9 cellular contexts compared by ENCODE assay signal in the genomic region with DNA sequence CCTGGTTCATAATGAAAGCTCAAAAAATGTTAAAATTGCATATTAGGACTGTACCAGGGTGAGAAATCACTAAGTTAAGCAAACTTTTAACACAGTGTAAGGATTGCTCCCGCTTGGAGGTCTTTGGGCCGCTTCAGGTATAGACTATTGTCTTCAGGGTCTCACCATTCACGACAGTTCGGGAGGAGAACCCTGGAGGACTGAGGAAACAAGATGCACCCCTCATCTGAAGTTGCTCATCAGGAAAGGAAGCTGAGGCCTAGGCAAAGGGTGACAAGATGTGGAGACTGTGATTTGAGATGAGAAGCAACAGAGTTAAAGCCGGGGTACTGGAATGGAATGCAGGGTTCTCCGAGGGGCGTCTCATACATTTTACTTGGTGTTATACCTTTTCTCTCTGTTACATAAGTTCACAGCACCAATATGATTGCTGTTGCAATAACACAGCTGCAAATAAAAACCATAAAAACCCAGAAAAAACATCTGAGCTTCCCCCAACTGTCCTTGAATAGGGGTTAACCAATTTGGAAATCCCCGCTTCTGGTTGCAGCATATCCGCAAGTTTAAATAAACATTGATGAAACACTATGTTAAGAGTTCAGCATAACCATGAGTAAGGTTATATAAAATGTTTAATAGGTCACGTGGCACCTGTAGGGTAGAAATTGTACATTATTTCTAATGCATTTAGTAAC. TPM values are rescaled to one million over a fixed set of nuclear protein-coding genes. Genes with fewer than 3 reads are reported as not detected.
DNase-seq lines count a peak whose midpoint lies in the region; ATAC-seq, FAIRE-seq and TF ChIP-seq lines count a peak whose summit lies in the region.
"Had no signal": no experiment of that assay in that cellular context is flagged by ENCODE, and none has a peak within 500 bp of the region (broad histone marks: within the 10 kb centered on the region; RNA-seq: fewer than 3 reads in every experiment).

No MANE protein-coding gene starts in this region.

- peaks cover 17% of the 10 kb centered on the region for H3K4me1 Mint-ChIP-seq in activated CD4-positive, alpha-beta memory T cell treated with anti-CD3 and anti-CD28 coated beads for 36 hours (ENCODE audit: low read depth)
- peaks cover 26 to 29% of the 10 kb centered on the region in 2 donors for H3K4me1 Mint-ChIP-seq in natural killer cell treated with Interleukin-12 subunit alpha and Interleukin-12 subunit beta and Interleukin-15 and Interleukin-18, amount 100 ng/mL, for 72 hours (ENCODE audit: low read depth in 2 of 2)

- peak overlapping the region; percentile 72 for H3K27ac Mint-ChIP-seq in activated CD4-positive, alpha-beta memory T cell treated with anti-CD3 and anti-CD28 coated beads for 36 hours
- H3K27ac Mint-ChIP-seq in natural killer cell treated with Interleukin-12 subunit alpha and Interleukin-12 subunit beta and Interleukin-15 and Interleukin-18, amount 100 ng/mL, for 72 hours = peak overlapping the region in 1 of 2 donors; percentile 83

- peak; percentile 32 for ATAC-seq in HG03159 (IDR thresholded peaks at IDR 0.05; ENCODE audit: unreplicated experiment)
- ATAC-seq in natural killer cell treated with Interleukin-12 subunit alpha and Interleukin-12 subunit beta and Interleukin-15 and Interleukin-18, amount 100 ng/mL, for 72 hours = peak; percentile 64 to 76

- intact Hi-C loops in activated CD4-positive, alpha-beta memory T cell treated with anti-CD3 and anti-CD28 coated beads for 36 hours (cut with micrococcal nuclease) = no loop called here

- TF ChIP-seq POLR2A in erythroblast (IDR thresholded peaks at IDR 0.05; ENCODE audit: low read length) = no peak

- H3K27me3 Mint-ChIP-seq in activated CD4-positive, alpha-beta memory T cell treated with anti-CD3 and anti-CD28 coated beads for 36 hours = no peaks in the 10 kb centered on the region
- no peaks in the 10 kb centered on the region for H3K27me3 Mint-ChIP-seq in natural killer cell treated with Interleukin-12 subunit alpha and Interleukin-12 subunit beta and Interleukin-15 and Interleukin-18, amount 100 ng/mL, for 72 hours

- H3K36me3 Mint-ChIP-seq in activated CD4-positive, alpha-beta memory T cell treated with anti-CD3 and anti-CD28 coated beads for 36 hours = no peaks in the 10 kb centered on the region
- H3K36me3 Mint-ChIP-seq in natural killer cell treated with Interleukin-12 subunit alpha and Interleukin-12 subunit beta and Interleukin-15 and Interleukin-18, amount 100 ng/mL, for 72 hours = peaks cover under 1% of the 10 kb centered on the region

- POLR2A ChIA-PET in activated CD4-positive, alpha-beta memory T cell treated with anti-CD3 and anti-CD28 coated beads for 36 hours (lab: Charles Lee) = interaction anchor here (0.6 to 1.1 kb wide), 2 partner anchors 37 to 38 kb away, joined by 3 to 4 read pairs; no protein-coding TSS in a partner anchor

- no peaks in the 10 kb centered on the region for H3K9me3 Mint-ChIP-seq in activated CD4-positive, alpha-beta memory T cell treated with anti-CD3 and anti-CD28 coated beads for 36 hours
- H3K9me3 Mint-ChIP-seq in natural killer cell treated with Interleukin-12 subunit alpha and Interleukin-12 subunit beta and Interleukin-15 and Interleukin-18, amount 100 ng/mL, for 72 hours = peaks cover under 1% of the 10 kb centered on the region

- DNase-seq in GM18507 (ENCODE audit: extremely low spot score, insufficient read length, low read depth) (no peak), islet precursor cell (no peak), erythroblast (lab: John Stamatoyannopoulos, UW) (no peak), NCI-H2196 treated with DMSO at 0.1 percent for 48 hours (lab: John Stamatoyannopoulos, UW; ENCODE audit: unreplicated experiment) (no peak)
- DNase-seq in activated CD4-positive, alpha-beta memory T cell treated with anti-CD3 and anti-CD28 coated beads for 36 hours = no peak
- peak; percentile 71 for DNase-seq in natural killer cell treated with Interleukin-12 subunit alpha and Interleukin-12 subunit beta and Interleukin-15 and Interleukin-18, amount 100 ng/mL, for 72 hours (ENCODE audit: low spot score)
- DNase-seq in activated naive CD4-positive, alpha-beta T cell treated with Interleukin-2 at 50 U/mL for 16 hours = no peak
- DNase-seq: RPMI8226 had no signal

- H3K4me3 Mint-ChIP-seq in activated CD4-positive, alpha-beta memory T cell treated with anti-CD3 and anti-CD28 coated beads for 36 hours = no peak overlapping the region
- peak overlapping the region; percentile 73 for H3K4me3 Mint-ChIP-seq in natural killer cell treated with Interleukin-12 subunit alpha and Interleukin-12 subunit beta and Interleukin-15 and Interleukin-18, amount 100 ng/mL, for 72 hours

- peak; percentile 84 for FAIRE-seq in GM18507 (lab: Jason Lieb, UNC)

- CTCF ChIA-PET in activated CD4-positive, alpha-beta memory T cell treated with anti-CD3 and anti-CD28 coated beads for 36 hours (lab: Charles Lee) = interaction anchor here (0.6 to 2.7 kb wide), 3 partner anchors 14 to 66 kb away, joined by 3 to 20 read pairs (median 4); no protein-coding TSS in a partner anchor

RNA-seq across cellular contexts. Expression of a gene that starts 40.1 kb away (rescaled TPM):
- total RNA-seq in activated CD4-positive, alpha-beta memory T cell treated with anti-CD3 and anti-CD28 coated beads for 36 hours = 1 to 10 TPM; 2.3 to 2.6 TPM
- total RNA-seq in natural killer cell treated with Interleukin-12 subunit alpha and Interleukin-12 subunit beta and Interleukin-15 and Interleukin-18, amount 100 ng/mL, for 72 hours = 1 to 10 TPM; 1.8 to 2.5 TPM

RNA-seq across cellular contexts. Expression of a gene that starts 40.4 kb away (rescaled TPM):
- total RNA-seq in activated CD4-positive, alpha-beta memory T cell treated with anti-CD3 and anti-CD28 coated beads for 36 hours = 1 to 10 TPM; 3.0 to 3.1 TPM
- total RNA-seq in natural killer cell treated with Interleukin-12 subunit alpha and Interleukin-12 subunit beta and Interleukin-15 and Interleukin-18, amount 100 ng/mL, for 72 hours = 1 to 10 TPM; 2.0 to 3.2 TPM
